In the genomic region with DNA sequence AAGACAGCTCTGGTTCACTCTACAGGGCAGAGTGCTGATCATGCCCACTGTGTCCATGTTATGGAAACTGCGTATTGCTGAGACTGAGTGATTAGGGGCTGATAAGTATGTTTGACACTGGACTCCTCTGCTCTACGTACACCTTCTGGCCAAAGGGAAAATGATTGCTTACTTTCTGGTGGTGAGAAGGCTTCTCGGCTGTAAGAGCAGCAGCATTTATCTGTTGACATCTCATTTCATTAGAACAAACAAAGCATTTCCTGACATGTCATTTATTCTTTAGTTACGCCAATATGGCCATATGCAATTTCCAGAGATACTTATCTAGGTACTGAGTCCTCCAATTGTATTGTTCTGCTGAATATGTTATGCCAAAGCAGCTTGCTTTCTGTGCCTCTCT, we compare ENCODE assay signal across 1 cellular context.
TF ChIP-seq lines count a peak whose summit lies in the region.

No MANE protein-coding gene starts in this region.

TF ChIP-seq in K562, 482 proteins besides CTCF, POLR2A, EP300 and RAD21:
- peak; percentile 31 for TF ChIP-seq RBBP5 (IDR thresholded peaks at IDR 0.05; ENCODE audit: borderline replicate concordance, insufficient read depth, low read length, poor library complexity, severe bottlenecking)
- TF ChIP-seq FOXA3 (CRISPR knock-in tag; conservative IDR thresholded peaks at IDR 0.05 in 1 of 2, IDR thresholded peaks at IDR 0.05 in 1 of 2): peak in 1 of 2 experiments; percentile 83; a peak in 2 of 4 replicates
- TF ChIP-seq EZH2 (IDR thresholded peaks at IDR 0.05; ENCODE audit: borderline replicate concordance, low read depth, low read length): no peak
- TF ChIP-seq PKNOX1 (IDR thresholded peaks at IDR 0.05): peak; percentile 61
- no peak for TF ChIP-seq ATF1 (CRISPR knock-in tag; IDR thresholded peaks at IDR 0.05)
- peak; percentile 35; the same call in 1 of the 2 replicates for TF ChIP-seq ATF1 (tag; IDR thresholded peaks at IDR 0.05)
- TF ChIP-seq CHAMP1 (IDR thresholded peaks at IDR 0.05): no peak
- no peak for TF ChIP-seq PBX2 (CRISPR knock-in tag; IDR thresholded peaks at IDR 0.05; ENCODE audit: low read depth)
- TF ChIP-seq PBX2 (tag; conservative IDR thresholded peaks at IDR 0.05; ENCODE audit: low read depth): peak; percentile 23; the same call in 1 of the 2 replicates
- TF ChIP-seq CTBP1 (IDR thresholded peaks at IDR 0.05; ENCODE audit: borderline replicate concordance): no peak; the same call in 1 of the 2 replicates
- TF ChIP-seq NR2C1 (IDR thresholded peaks at IDR 0.05): no peak
- TF ChIP-seq NR2C1 (tag; IDR thresholded peaks at IDR 0.05): no peak
- TF ChIP-seq DPF2 (IDR thresholded peaks at IDR 0.05): 0 out of 2 replicates have a peak, but pooled peaks have one; percentile 9
- TF ChIP-seq ZKSCAN8 (CRISPR knock-in tag; IDR thresholded peaks at IDR 0.05): no peak
- no peak for TF ChIP-seq NR2F6 (CRISPR knock-in tag; IDR thresholded peaks at IDR 0.05)
- TF ChIP-seq SOX6 (IDR thresholded peaks at IDR 0.05): peak; percentile 83; the same call in 1 of the 2 replicates
- TF ChIP-seq, protein P1, sequence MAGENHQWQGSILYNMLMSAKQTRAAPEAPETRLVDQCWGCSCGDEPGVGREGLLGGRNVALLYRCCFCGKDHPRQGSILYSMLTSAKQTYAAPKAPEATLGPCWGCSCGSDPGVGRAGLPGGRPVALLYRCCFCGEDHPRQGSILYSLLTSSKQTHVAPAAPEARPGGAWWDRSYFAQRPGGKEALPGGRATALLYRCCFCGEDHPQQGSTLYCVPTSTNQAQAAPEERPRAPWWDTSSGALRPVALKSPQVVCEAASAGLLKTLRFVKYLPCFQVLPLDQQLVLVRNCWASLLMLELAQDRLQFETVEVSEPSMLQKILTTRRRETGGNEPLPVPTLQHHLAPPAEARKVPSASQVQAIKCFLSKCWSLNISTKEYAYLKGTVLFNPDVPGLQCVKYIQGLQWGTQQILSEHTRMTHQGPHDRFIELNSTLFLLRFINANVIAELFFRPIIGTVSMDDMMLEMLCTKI (IDR thresholded peaks at IDR 0.05; ENCODE audit: partially characterized antibody): no peak
- TF ChIP-seq U2AF2 (optimal IDR thresholded peaks at IDR 0.05; ENCODE audit: low read depth, low read length): no peak
- peak; percentile 70 for TF ChIP-seq HNRNPLL (IDR thresholded peaks at IDR 0.05; ENCODE audit: low read depth, low read length, poor library complexity, severe bottlenecking)
- peak; percentile 70 for TF ChIP-seq MEIS2 (IDR thresholded peaks at IDR 0.05; ENCODE audit: partially characterized antibody)
- peak in 1 of 2 experiments; percentile 20; a peak in 1 of 4 replicates for TF ChIP-seq NRF1 (conservative IDR thresholded peaks at IDR 0.05 in 1 of 2, IDR thresholded peaks at IDR 0.05 in 1 of 2)
- no peak for TF ChIP-seq HDGF (IDR thresholded peaks at IDR 0.05)
- TF ChIP-seq CCNT2 (IDR thresholded peaks at IDR 0.05; ENCODE audit: borderline replicate concordance, extremely low read depth, insufficient read length, low read depth, low read length): peak; percentile 45
- no peak for TF ChIP-seq MCM7 (IDR thresholded peaks at IDR 0.05)
